12 cellular contexts compared by ENCODE assay signal in the genomic region with DNA sequence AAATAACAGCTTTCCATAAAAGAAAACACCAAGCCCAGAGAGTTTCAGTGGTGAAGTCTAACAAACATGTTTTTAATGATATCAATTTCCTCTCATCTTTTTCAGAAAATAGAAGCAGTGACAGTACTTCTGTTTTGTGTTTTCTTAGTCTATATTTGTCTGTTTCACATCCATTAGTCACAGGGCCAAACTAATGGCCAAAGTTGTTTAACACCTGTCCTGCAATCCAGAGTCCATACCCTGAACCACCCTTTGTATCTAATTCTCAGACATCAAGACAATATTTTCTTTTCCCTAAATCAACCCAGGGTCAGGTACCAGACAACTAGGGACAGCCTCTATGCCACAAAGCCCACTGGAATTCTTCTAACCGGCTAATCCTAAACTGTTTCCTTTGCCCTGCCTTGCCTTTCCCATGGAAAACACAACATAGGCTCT. TPM values are rescaled to one million over a fixed set of nuclear protein-coding genes. Genes with fewer than 3 reads are reported as not detected.
A peak's percentile ranks its signal among the peaks of the same experiment; 100 is the strongest.
DNase-seq lines count a peak whose midpoint lies in the region; ATAC-seq and TF ChIP-seq lines count a peak whose summit lies in the region.
"Had no signal": no experiment of that assay in that cellular context is flagged by ENCODE, and none has a peak within 500 bp of the region (broad histone marks: within the 10 kb centered on the region; RNA-seq: fewer than 3 reads in every experiment).

No MANE protein-coding gene starts in this region.

- no peak for DNase-seq in WTC11 (ENCODE audit: low spot score)
- no peak for DNase-seq in ecto neural progenitor cell (ENCODE audit: low spot score)
- DNase-seq in T-helper 1 cell = no peak
- no peak for DNase-seq in ovary
- DNase-seq: left lung, NCI-H2171 treated with DMSO at 0.1 percent for 48 hours, SW 1271 had no signal

- ATAC-seq in GM18858 (IDR thresholded peaks at IDR 0.05; ENCODE audit: unreplicated experiment) (peak; percentile 36), GM21381 (IDR thresholded peaks at IDR 0.05; ENCODE audit: unreplicated experiment) (peak; percentile 42), HG03066 (IDR thresholded peaks at IDR 0.05; ENCODE audit: low read depth, unreplicated experiment) (peak; percentile 61), WTC11 (no peak), gastroesophageal sphincter (no peak)
- ATAC-seq: left lung had no signal

- CTCF ChIA-PET in WTC11 (lab: Charles Lee) = interaction anchor here (0.6 kb wide), 1 partner anchor 10 kb away, joined by 8 read pairs; no protein-coding TSS in a partner anchor

- TF ChIP-seq CTCF in WTC11 (IDR thresholded peaks at IDR 0.05) (no peak), gastroesophageal sphincter (IDR thresholded peaks at IDR 0.05) (no peak), ovary (IDR thresholded peaks at IDR 0.05) (no peak)

- no peaks in the 10 kb centered on the region for H3K9me3 Mint-ChIP-seq in WTC11
- H3K9me3 Mint-ChIP-seq: IgD-negative memory B cell had no signal

- intact Hi-C loops in ovary (cut with DNase I) = no loop called here

- 40% methylated on average over 1 of the region's 1 CpG; no CpG with 5 or more reads in 1 of the 2 donors for WGBS in gastroesophageal sphincter (ENCODE audit: low coverage in 1 of 2), 2 donors
- 54 to 72% (median 55%) methylated on average over 1 of the region's 1 CpG for WGBS in ovary, 3 donors

- no peaks in the 10 kb centered on the region for H3K36me3 ChIP-seq in gastroesophageal sphincter
- no peaks in the 10 kb centered on the region for H3K36me3 ChIP-seq in ovary
- H3K36me3 ChIP-seq: left lung had no signal

- peaks cover 19% of the 10 kb centered on the region for H3K4me1 Mint-ChIP-seq in WTC11

- H3K27me3 Mint-ChIP-seq in WTC11 (ENCODE audit: low read depth) = peaks cover 5% of the 10 kb centered on the region
- H3K27me3 Mint-ChIP-seq: IgD-negative memory B cell had no signal

- POLR2A ChIA-PET in WTC11 (lab: Charles Lee) = no interaction called here

- no peaks in the 10 kb centered on the region for H3K9me3 ChIP-seq in gastroesophageal sphincter
- H3K9me3 ChIP-seq in ovary = no peaks in the 10 kb centered on the region
- H3K9me3 ChIP-seq: left lung had no signal

- H3K27ac Mint-ChIP-seq in WTC11 = peak overlapping the region; percentile 27; the same call in 1 of the 2 replicates
- H3K27ac Mint-ChIP-seq: IgD-negative memory B cell had no signal

- H3K27me3 ChIP-seq in gastroesophageal sphincter (no peaks in the 10 kb centered on the region), ovary (no peaks in the 10 kb centered on the region)
- H3K27me3 ChIP-seq: left lung had no signal

- no peak overlapping the region for H3K4me3 ChIP-seq in gastroesophageal sphincter
- no peak overlapping the region for H3K4me3 ChIP-seq in ovary
- H3K4me3 ChIP-seq: left lung had no signal

- H3K4me1 ChIP-seq in gastroesophageal sphincter (peaks cover 0 to 11% (median 4%) of the 10 kb centered on the region in 3 donors), ovary (ENCODE audit: insufficient read depth) (no peaks in the 10 kb centered on the region)

- H3K27ac ChIP-seq in gastroesophageal sphincter = no peak overlapping the region
- no peak overlapping the region for H3K27ac ChIP-seq in ovary
- H3K27ac ChIP-seq: left lung had no signal

- TF ChIP-seq EP300 in gastroesophageal sphincter (IDR thresholded peaks at IDR 0.05) (no peak), ovary (IDR thresholded peaks at IDR 0.05) (no peak)

- H3K4me3 Mint-ChIP-seq in WTC11 = no peak overlapping the region

- H3K36me3 Mint-ChIP-seq in WTC11 = no peaks in the 10 kb centered on the region
- H3K36me3 Mint-ChIP-seq: IgD-negative memory B cell had no signal

- TF ChIP-seq POLR2A in gastroesophageal sphincter (IDR thresholded peaks at IDR 0.05) (no peak), ovary (IDR thresholded peaks at IDR 0.05) (no peak)

TF ChIP-seq in WTC11, 78 proteins besides CTCF, POLR2A, EP300 and RAD21:
- TF ChIP-seq TEAD1 (CRISPR knock-in tag; IDR thresholded peaks at IDR 0.05) (no peak), ZNF416 (CRISPR knock-in tag; IDR thresholded peaks at IDR 0.05) (no peak), PREB (CRISPR knock-in tag; IDR thresholded peaks at IDR 0.05; ENCODE audit: borderline replicate concordance) (no peak), RELA (CRISPR knock-in tag; IDR thresholded peaks at IDR 0.05; ENCODE audit: borderline replicate concordance) (no peak), GTF2I (CRISPR knock-in tag; conservative IDR thresholded peaks at IDR 0.05) (no peak), RORB (CRISPR knock-in tag; IDR thresholded peaks at IDR 0.05) (no peak), HMGA2 (CRISPR knock-in tag; IDR thresholded peaks at IDR 0.05) (no peak), ESRRA (CRISPR knock-in tag; IDR thresholded peaks at IDR 0.05; ENCODE audit: borderline replicate concordance) (no peak), MXD4 (CRISPR knock-in tag; IDR thresholded peaks at IDR 0.05; ENCODE audit: borderline replicate concordance) (no peak), TP53 (CRISPR knock-in tag; IDR thresholded peaks at IDR 0.05) (no peak), NFE2L1 (CRISPR knock-in tag; IDR thresholded peaks at IDR 0.05) (no peak)
- TF ChIP-seq, protein P1, sequence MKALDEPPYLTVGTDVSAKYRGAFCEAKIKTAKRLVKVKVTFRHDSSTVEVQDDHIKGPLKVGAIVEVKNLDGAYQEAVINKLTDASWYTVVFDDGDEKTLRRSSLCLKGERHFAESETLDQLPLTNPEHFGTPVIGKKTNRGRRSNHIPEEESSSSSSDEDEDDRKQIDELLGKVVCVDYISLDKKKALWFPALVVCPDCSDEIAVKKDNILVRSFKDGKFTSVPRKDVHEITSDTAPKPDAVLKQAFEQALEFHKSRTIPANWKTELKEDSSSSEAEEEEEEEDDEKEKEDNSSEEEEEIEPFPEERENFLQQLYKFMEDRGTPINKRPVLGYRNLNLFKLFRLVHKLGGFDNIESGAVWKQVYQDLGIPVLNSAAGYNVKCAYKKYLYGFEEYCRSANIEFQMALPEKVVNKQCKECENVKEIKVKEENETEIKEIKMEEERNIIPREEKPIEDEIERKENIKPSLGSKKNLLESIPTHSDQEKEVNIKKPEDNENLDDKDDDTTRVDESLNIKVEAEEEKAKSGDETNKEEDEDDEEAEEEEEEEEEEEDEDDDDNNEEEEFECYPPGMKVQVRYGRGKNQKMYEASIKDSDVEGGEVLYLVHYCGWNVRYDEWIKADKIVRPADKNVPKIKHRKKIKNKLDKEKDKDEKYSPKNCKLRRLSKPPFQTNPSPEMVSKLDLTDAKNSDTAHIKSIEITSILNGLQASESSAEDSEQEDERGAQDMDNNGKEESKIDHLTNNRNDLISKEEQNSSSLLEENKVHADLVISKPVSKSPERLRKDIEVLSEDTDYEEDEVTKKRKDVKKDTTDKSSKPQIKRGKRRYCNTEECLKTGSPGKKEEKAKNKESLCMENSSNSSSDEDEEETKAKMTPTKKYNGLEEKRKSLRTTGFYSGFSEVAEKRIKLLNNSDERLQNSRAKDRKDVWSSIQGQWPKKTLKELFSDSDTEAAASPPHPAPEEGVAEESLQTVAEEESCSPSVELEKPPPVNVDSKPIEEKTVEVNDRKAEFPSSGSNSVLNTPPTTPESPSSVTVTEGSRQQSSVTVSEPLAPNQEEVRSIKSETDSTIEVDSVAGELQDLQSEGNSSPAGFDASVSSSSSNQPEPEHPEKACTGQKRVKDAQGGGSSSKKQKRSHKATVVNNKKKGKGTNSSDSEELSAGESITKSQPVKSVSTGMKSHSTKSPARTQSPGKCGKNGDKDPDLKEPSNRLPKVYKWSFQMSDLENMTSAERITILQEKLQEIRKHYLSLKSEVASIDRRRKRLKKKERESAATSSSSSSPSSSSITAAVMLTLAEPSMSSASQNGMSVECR (CRISPR knock-in tag; IDR thresholded peaks at IDR 0.05; ENCODE audit: borderline replicate concordance) = no peak

RNA-seq across cellular contexts. Expression of gene TMSB10, which starts 25.9 kb away (rescaled TPM):
- total RNA-seq in WTC11 (2021) = 869 to 943 TPM (median 911 TPM) in 3 replicates
- total RNA-seq in gastroesophageal sphincter = 1,000 to 10,000 TPM in 3 of 4 donors, 100 to 1,000 TPM in 1; 797 to 2,612 (median 1,708) TPM
- 1,000 to 10,000 TPM; 1,247 to 5,558 (median 2,420) TPM for total RNA-seq in ovary
- polyA plus RNA-seq in ovary = 1,000 to 10,000 TPM; 3,855 to 4,037 TPM

RNA-seq across cellular contexts. Expression of gene KCMF1, which starts 39.6 kb away (rescaled TPM):
- total RNA-seq in WTC11 (2021) = 114 to 118 TPM (median 117 TPM) in 3 replicates
- total RNA-seq in gastroesophageal sphincter = 10 to 100 TPM; 39.4 to 79.1 (median 68.1) TPM
- 10 to 100 TPM; 21.9 to 58.7 (median 53.5) TPM for total RNA-seq in ovary
- polyA plus RNA-seq in ovary = 10 to 100 TPM; 28.5 to 50.7 TPM

RNA-seq across cellular contexts. Expression of gene TRABD2A, which starts 50.5 kb away (rescaled TPM):
- total RNA-seq in WTC11 (2021) (7.1 to 12.1 TPM (median 7.5 TPM) in 3 replicates), gastroesophageal sphincter (1 to 10 TPM in 2 of 4 donors, under 1 TPM in 2; 0.47 to 2.7 (median 1.4) TPM), ovary (10 to 100 TPM; 12.2 to 71.0 (median 24.3) TPM)
- polyA plus RNA-seq in ovary = 10 to 100 TPM; 33.3 to 35.7 TPM

Comparison
In these comparisons a context has a peak if more than half of its experiments do, and no peak if none do; other contexts are left out.
1. ATAC-seq: peak in GM18858 (single experiment), GM21381 (single experiment) and HG03066 (single experiment); none in WTC11 (single experiment) and gastroesophageal sphincter (single experiment).